In genomic region chrX:48975041-48975440, GRCh38 we compare ENCODE assay signal across 24 cellular contexts.
"Had no signal": no experiment of that assay in that cellular context is flagged by ENCODE, and none has a peak within 500 bp of the region (broad histone marks: within the 10 kb centered on the region; RNA-seq: fewer than 3 reads in every experiment).

No MANE protein-coding gene starts in this region.

- DNase-seq: islet precursor cell; left ventricle myocardium inferior; midbrain; mucosa of descending colon; naive thymus-derived CD4-positive, alpha-beta T cell; ovary; stimulated activated CD4-positive, alpha-beta T cell treated with anti-CD3 and anti-CD28 coated beads, Interleukin-1b, Interleukin-23, amount 100 ng/mL, for 48 hours; stimulated activated CD4-positive, alpha-beta T cell treated with anti-CD3 and anti-CD28 coated beads, Interleukin-2, amount 100 ng/mL, for 48 hours; stimulated activated CD4-positive, alpha-beta T cell treated with anti-CD3 and anti-CD28 coated beads, Interleukin-4, amount 100 ng/mL, for 4 hours; stimulated activated CD8-positive, alpha-beta memory T cell treated with anti-CD3 and anti-CD28 coated beads, Interleukin-4, amount 100 ng/mL, for 48 hours; stimulated activated naive CD4-positive, alpha-beta T cell; tibial artery; trophoblast cell; upper lobe of right lung had no signal

- H3K79me2 ChIP-seq: hepatocyte had no signal

- H3K9me3 ChIP-seq: left ventricle myocardium inferior, mucosa of descending colon, ovary, right atrium auricular region, right lobe of liver, suprapubic skin, thoracic aorta, tibial artery, upper lobe of right lung had no signal

- H3K27me3 ChIP-seq: hepatocyte, ovary, right atrium auricular region, right lobe of liver, suprapubic skin, tibial artery, upper lobe of right lung had no signal

- H3K27ac ChIP-seq: hepatocyte, left ventricle myocardium inferior, ovary, right atrium auricular region, right lobe of liver, skin epidermis, suprapubic skin, thoracic aorta, tibial artery, upper lobe of right lung had no signal

- H3K36me3 ChIP-seq: ovary, right atrium auricular region had no signal

- H3K4me3 ChIP-seq: hepatocyte, left ventricle myocardium inferior, lung, mucosa of descending colon, ovary, right atrium auricular region, right lobe of liver, skin epidermis, suprapubic skin, thoracic aorta, tibial artery, upper lobe of right lung had no signal

- H3K27ac Mint-ChIP-seq: natural killer cell treated with Interleukin-12 subunit alpha and Interleukin-12 subunit beta and Interleukin-15 and Interleukin-18, amount 100 ng/mL, for 72 hours; progenitor cell of endocrine pancreas; stimulated activated naive CD8-positive, alpha-beta T cell treated with anti-CD3 and anti-CD28 coated beads, Interleukin-15, Interleukin-2, amounts not matched to agents 100 ng/mL and 50 ng/mL, for 24 hours had no signal

- H2AFZ ChIP-seq: hepatocyte had no signal

- ATAC-seq: mucosa of descending colon; naive thymus-derived CD4-positive, alpha-beta T cell; natural killer cell treated with Interleukin-12 subunit alpha and Interleukin-12 subunit beta and Interleukin-15 and Interleukin-18, amount 100 ng/mL, for 72 hours; right lobe of liver; upper lobe of right lung had no signal

- H3K27me3 Mint-ChIP-seq: naive thymus-derived CD4-positive, alpha-beta T cell; progenitor cell of endocrine pancreas; stimulated activated naive CD8-positive, alpha-beta T cell treated with anti-CD3 and anti-CD28 coated beads, Interleukin-15, Interleukin-2, amounts not matched to agents 100 ng/mL and 50 ng/mL, for 24 hours had no signal

- H3K4me3 Mint-ChIP-seq: natural killer cell treated with Interleukin-12 subunit alpha and Interleukin-12 subunit beta and Interleukin-15 and Interleukin-18, amount 100 ng/mL, for 72 hours; stimulated activated naive CD8-positive, alpha-beta T cell treated with anti-CD3 and anti-CD28 coated beads, Interleukin-15, Interleukin-2, amounts not matched to agents 100 ng/mL and 50 ng/mL, for 24 hours had no signal

- H3K4me2 ChIP-seq: hepatocyte had no signal

- H3K9me3 Mint-ChIP-seq: natural killer cell treated with Interleukin-12 subunit alpha and Interleukin-12 subunit beta and Interleukin-15 and Interleukin-18, amount 100 ng/mL, for 72 hours; stimulated activated naive CD8-positive, alpha-beta T cell treated with anti-CD3 and anti-CD28 coated beads, Interleukin-15, Interleukin-2, amounts not matched to agents 100 ng/mL and 50 ng/mL, for 24 hours had no signal

- H3K4me1 ChIP-seq: right lobe of liver, upper lobe of right lung had no signal
